ENCODE assay signal across 8 cellular contexts in the genomic region with DNA sequence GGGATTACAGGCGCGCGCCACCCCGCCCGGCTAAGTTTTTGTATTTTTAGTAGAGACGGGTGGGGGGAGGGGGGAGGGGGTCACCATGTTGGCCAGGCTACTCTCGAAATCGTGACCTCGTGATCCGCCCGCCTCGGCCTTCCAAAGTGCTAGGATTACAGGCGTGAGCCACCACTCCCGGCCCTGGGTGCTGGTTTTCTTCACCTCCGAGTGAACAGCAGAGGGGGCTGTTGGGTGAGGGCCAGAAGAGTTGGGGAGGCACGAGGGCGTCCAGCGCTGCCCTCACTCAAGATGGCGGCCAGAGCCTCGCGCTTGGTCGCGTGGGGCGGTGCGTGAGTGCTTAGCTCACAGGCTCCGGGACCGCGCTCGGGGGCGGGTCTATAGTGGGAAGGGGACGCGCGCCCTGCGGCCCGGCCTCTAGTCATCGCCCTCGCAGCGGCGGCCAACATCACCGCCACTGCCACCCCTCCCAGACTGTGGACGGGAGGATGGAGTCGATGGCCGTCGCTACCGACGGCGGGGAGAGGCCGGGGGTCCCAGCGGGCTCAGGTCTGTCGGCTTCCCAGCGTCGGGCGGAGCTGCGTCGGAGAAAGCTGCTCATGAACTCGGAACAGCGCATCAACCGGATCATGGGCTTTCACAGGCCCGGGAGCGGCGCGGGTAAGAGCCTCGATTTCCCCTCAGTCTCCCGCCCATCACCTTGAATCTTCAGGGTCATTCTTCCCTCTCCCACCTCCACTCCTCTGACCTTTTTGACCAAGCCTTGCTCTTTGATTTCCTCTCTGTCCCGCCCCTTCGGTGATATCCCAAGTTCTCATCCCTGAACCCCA. TPM values are rescaled to one million over a fixed set of nuclear protein-coding genes. Genes with fewer than 3 reads are reported as not detected.
DNase-seq lines count a peak whose midpoint lies in the region; ATAC-seq, FAIRE-seq and TF ChIP-seq lines count a peak whose summit lies in the region.

Gene CAMLG, plus strand, starts transcription at position 416 of the 830 bp plus-strand sequence. Its CDS starts 73 bp downstream, at position 489.

- in situ Hi-C loops in HepG2 (cut with HindIII; ENCODE audit: extremely low pct_ligation_motif_present, low pct_unique_long_range_greater_than_20kb) = no loop called here

- peak; percentile 97 for TF ChIP-seq CTCF in HepG2 (CRISPR knock-in tag; IDR thresholded peaks at IDR 0.05)

- FAIRE-seq in HepG2 (lab: Jason Lieb, UNC) = peak; percentile 87

- TF ChIP-seq EP300 in HepG2 (IDR thresholded peaks at IDR 0.05; ENCODE audit: low read depth in 2 of 2, low read length in 2 of 2) (no peak), HepG2 (CRISPR knock-in tag; IDR thresholded peaks at IDR 0.05; ENCODE audit: borderline replicate concordance) (no peak)

- TF ChIP-seq RAD21 in HepG2 (CRISPR knock-in tag; IDR thresholded peaks at IDR 0.05) = peak; percentile 81

- intact Hi-C loops in HepG2 (cut with micrococcal nuclease; ENCODE audit: unreplicated experiment) = loop anchor here (1.0 to 10.0 kb wide), 3 partner anchors 21 to 166 kb away; partner anchors contain the start of gene PCBD2

- peak within 1 kb of the TSS; percentile 83 to 91 (median 83) for H3K4me3 ChIP-seq in HepG2 (replicated peaks in 1 of 3; ENCODE audit: insufficient read depth in 1 of 3, low read depth in 2 of 3, low read length in 3 of 3)

- peaks cover 40% of the 10 kb centered on the region for H3K4me1 ChIP-seq in HepG2 (ENCODE audit: insufficient read depth, low read length)

- WGBS in HepG2 (ENCODE audit: low lambda C conversion rate) = 16% methylated on average over 19 of the region's 66 CpGs

- H3K27me3 ChIP-seq in HepG2 (ENCODE audit: control insufficient read depth in 1 of 2, insufficient read depth in 2 of 2, low read length in 2 of 2) = no peaks in the 10 kb centered on the region; a peak in 1 of 5 replicates

- H3K79me2 ChIP-seq in HepG2 (ENCODE audit: insufficient read depth, low read length) = peaks cover 22% of the 10 kb centered on the region

- POLR2A ChIA-PET in HepG2 (lab: Yijun Ruan, JAX) = interaction anchor here (0.5 to 2.3 kb wide), 11 partner anchors 9 to 169 kb away, joined by 3 to 18 read pairs (median 4); partner anchors contain the start of genes C5orf24, DDX46, PCBD2 and TXNDC15

- no peak within 1 kb of the TSS for H2AFZ ChIP-seq in HepG2 (ENCODE audit: low read length)

- no peaks in the 10 kb centered on the region for H3K9me3 ChIP-seq in HepG2 (ENCODE audit: low read length)

- BruUV-seq in HepG2 (replicated peaks; lab: Mats Ljungman, UMichigan) = no TSS peak

- DNase-seq in CD1c-positive myeloid dendritic cell (ENCODE audit: extremely low spot score) (peak; percentile 100), NCI-H748 treated with DMSO at 0.1 percent for 48 hours (lab: John Stamatoyannopoulos, UW) (peak; percentile 84), dermis blood vessel endothelial cell (peak; percentile 99), HepG2 (ENCODE audit: low spot score) (peak; percentile 92)
- DNase-seq in activated CD4-positive, alpha-beta T cell treated with anti-CD3 and anti-CD28 coated beads, Interleukin-2, amount 50 U/mL, for 4 hours = peak; percentile 96 to 97
- DNase-seq in stimulated activated CD4-positive, alpha-beta T cell treated with anti-CD3 and anti-CD28 coated beads, Interleukin-4, amount 100 ng/mL, for 1 hour = peak; percentile 98

- peaks cover 0 to 7% of the 10 kb centered on the region in 2 experiments; a peak in 2 of 5 replicates for H3K36me3 ChIP-seq in HepG2 (replicated peaks in 1 of 2; ENCODE audit: control insufficient read depth in 1 of 2, insufficient read depth in 2 of 2, low read length in 2 of 2)

- H4K20me1 ChIP-seq in HepG2 (ENCODE audit: insufficient read depth, low read length) = peaks cover 2% of the 10 kb centered on the region; the same call in 1 of the 2 replicates

- ATAC-seq in GM19372 (IDR thresholded peaks at IDR 0.05; ENCODE audit: low read depth, unreplicated experiment) (peak; percentile 96), HG03558 (IDR thresholded peaks at IDR 0.05; ENCODE audit: extremely low read depth, unreplicated experiment) (peak; percentile 92), HepG2 (peak; percentile 96)

- peak within 1 kb of the TSS; percentile 99 for H3K4me2 ChIP-seq in HepG2 (ENCODE audit: low read depth, low read length)

- TF ChIP-seq POLR2A in HepG2 (IDR thresholded peaks at IDR 0.05; ENCODE audit: insufficient read depth in 1 of 2, low read depth in 2 of 2, low read length in 2 of 2) = peak; percentile 78 to 87

- H3K27ac ChIP-seq in HepG2 (ENCODE audit: extremely low read length, insufficient read depth, low read length) = peak within 1 kb of the TSS; percentile 61

- H3K9ac ChIP-seq in HepG2 (ENCODE audit: insufficient read depth, low read depth, low read length) = peak within 1 kb of the TSS; percentile 86

- CTCF ChIA-PET in HepG2 (lab: Yijun Ruan, JAX; ENCODE audit: low intra/inter-chr PET ratio, low total read pairs) = interaction anchor here (0.7 kb wide), 1 partner anchor 20 kb away, joined by 3 read pairs; no protein-coding TSS in a partner anchor

TF ChIP-seq in HepG2, 621 proteins besides CTCF, POLR2A, EP300 and RAD21 (continues in another document):
- TF ChIP-seq, protein P1, sequence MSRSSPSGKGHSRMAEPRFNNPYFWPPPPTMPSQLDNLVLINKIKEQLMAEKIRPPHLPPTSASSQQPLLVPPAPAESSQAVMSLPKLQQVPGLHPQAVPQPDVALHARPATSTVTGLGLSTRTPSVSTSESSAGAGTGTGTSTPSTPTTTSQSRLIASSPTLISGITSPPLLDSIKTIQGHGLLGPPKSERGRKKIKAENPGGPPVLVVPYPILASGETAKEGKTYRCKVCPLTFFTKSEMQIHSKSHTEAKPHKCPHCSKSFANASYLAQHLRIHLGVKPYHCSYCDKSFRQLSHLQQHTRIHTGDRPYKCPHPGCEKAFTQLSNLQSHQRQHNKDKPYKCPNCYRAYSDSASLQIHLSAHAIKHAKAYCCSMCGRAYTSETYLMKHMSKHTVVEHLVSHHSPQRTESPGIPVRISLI (CRISPR knock-in tag; IDR thresholded peaks at IDR 0.05; ENCODE audit: borderline replicate concordance) = peak; percentile 77; the same call in 1 of the 2 replicates
- peak; percentile 92 for TF ChIP-seq ZNF792 (CRISPR knock-in tag; IDR thresholded peaks at IDR 0.05)
- TF ChIP-seq, protein P2, sequence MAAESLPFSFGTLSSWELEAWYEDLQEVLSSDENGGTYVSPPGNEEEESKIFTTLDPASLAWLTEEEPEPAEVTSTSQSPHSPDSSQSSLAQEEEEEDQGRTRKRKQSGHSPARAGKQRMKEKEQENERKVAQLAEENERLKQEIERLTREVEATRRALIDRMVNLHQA (CRISPR knock-in tag; IDR thresholded peaks at IDR 0.05) = no peak
- TF ChIP-seq GLI4 (CRISPR knock-in tag; IDR thresholded peaks at IDR 0.05; ENCODE audit: borderline replicate concordance) = no peak; the same call in 1 of the 2 replicates
- TF ChIP-seq ZNF770 (CRISPR knock-in tag; IDR thresholded peaks at IDR 0.05) = peak; percentile 84
- TF ChIP-seq ZNF546 (CRISPR knock-in tag; conservative IDR thresholded peaks at IDR 0.05) = no peak
- no peak for TF ChIP-seq ZNF33A (CRISPR knock-in tag; IDR thresholded peaks at IDR 0.05; ENCODE audit: borderline replicate concordance)
- peak; percentile 75; the same call in 1 of the 2 replicates for TF ChIP-seq MAF1 (CRISPR knock-in tag; IDR thresholded peaks at IDR 0.05; ENCODE audit: borderline replicate concordance)
- TF ChIP-seq KLF9 (CRISPR knock-in tag; IDR thresholded peaks at IDR 0.05; ENCODE audit: low read depth) = 0 out of 2 replicates have a peak, but pooled peaks have one; percentile 56
- TF ChIP-seq TAF15 (IDR thresholded peaks at IDR 0.05; ENCODE audit: low read depth, low read length, poor library complexity, severe bottlenecking) = peak; percentile 58
- TF ChIP-seq TP53 (CRISPR knock-in tag; conservative IDR thresholded peaks at IDR 0.05) = no peak

RNA-seq across cellular contexts. Expression of gene CAMLG, which starts in this region (rescaled TPM):
- total RNA-seq in dermis blood vessel endothelial cell (32.3 and 47.1 TPM in 2 replicates), HepG2 (2016; rRNA removed; fragmentation: Illumina TruSeq; extraction: Trizol) (19.8 and 23.1 TPM in 2 replicates)
- 23.5 and 24.9 TPM in 2 replicates for total RNA-seq in HepG2 (2016; cell fraction: cytosol; rRNA removed; fragmentation: Illumina TruSeq; extraction: Trizol; ENCODE audit: low read depth)
- 20.0 and 21.5 TPM in 2 replicates for total RNA-seq in HepG2 (2016; cell fraction: insoluble cytoplasmic fraction; rRNA removed; fragmentation: Illumina TruSeq; extraction: Trizol)
- 33.2 and 35.7 TPM in 2 replicates for total RNA-seq in HepG2 (2016; cell fraction: membrane; rRNA removed; fragmentation: Illumina TruSeq; extraction: Trizol)
- total RNA-seq in HepG2 (2016; cell fraction: nucleus; rRNA removed; fragmentation: Illumina TruSeq; extraction: Trizol) = 11.0 and 11.6 TPM in 2 replicates
- polyA plus RNA-seq in HepG2 (2011; rRNA removed) = 12.6 and 14.2 TPM in 2 replicates
- 10.9 and 13.9 TPM in 2 replicates for polyA plus RNA-seq in HepG2 (2011; cell fraction: cytosol; rRNA removed)
- 2.9 and 4.7 TPM in 2 replicates for polyA plus RNA-seq in HepG2 (2011; cell fraction: nucleus; rRNA removed)
- 31.0 and 34.7 TPM in 2 replicates for polyA plus RNA-seq in HepG2 (2012)
- polyA plus RNA-seq in HepG2 (2016; cell fraction: cytosol; fragmentation: Illumina TruSeq; extraction: Trizol; ENCODE audit: low read depth) = 28.1 and 30.4 TPM in 2 replicates
- 24.7 and 27.1 TPM in 2 replicates for polyA plus RNA-seq in HepG2 (2016; cell fraction: insoluble cytoplasmic fraction; fragmentation: Illumina TruSeq; extraction: Trizol; ENCODE audit: low read depth)
- polyA plus RNA-seq in HepG2 (2016; cell fraction: membrane; fragmentation: Illumina TruSeq; extraction: Trizol; ENCODE audit: low read depth) = 36.6 and 38.4 TPM in 2 replicates
- 19.5 and 22.4 TPM in 2 replicates for polyA plus RNA-seq in HepG2 (2016; cell fraction: nucleus; fragmentation: Illumina TruSeq; extraction: Trizol; ENCODE audit: insufficient read depth, low read depth)
- polyA minus RNA-seq in HepG2 (2011; rRNA and poly(A)+ RNA removed; ENCODE audit: low replicate concordance) = 2.3 and 3.2 TPM in 2 replicates
- polyA minus RNA-seq in HepG2 (2011; cell fraction: cytosol; rRNA and poly(A)+ RNA removed) = 8.8 and 11.9 TPM in 2 replicates
- polyA minus RNA-seq in HepG2 (2011; cell fraction: nucleus; rRNA and poly(A)+ RNA removed) = 3.7 and 5.1 TPM in 2 replicates

Comparison
In these comparisons a context has a peak if more than half of its experiments do, and no peak if none do; other contexts are left out.
1. Peak in every context shown above with its lines: DNase-seq, ATAC-seq, H3K4me3 ChIP-seq and H3K27ac ChIP-seq.